8 cellular contexts compared by ENCODE assay signal in genomic region chr16:648786-649589, GRCh38. TPM values are rescaled to one million over a fixed set of nuclear protein-coding genes. Genes with fewer than 3 reads are reported as not detected.
DNase-seq lines count a peak whose midpoint lies in the region; ATAC-seq and TF ChIP-seq lines count a peak whose summit lies in the region.

Gene WDR90, plus strand, starts transcription at chr16:649365. Its CDS starts 52 bp downstream, at chr16:649417.

- H3K9me3 ChIP-seq in heart left ventricle (no peaks in the 10 kb centered on the region), transverse colon (no peaks in the 10 kb centered on the region)

- H3K27me3 ChIP-seq in heart left ventricle (no peaks in the 10 kb centered on the region), transverse colon (no peaks in the 10 kb centered on the region)

- H3K27ac ChIP-seq in adipose tissue (ENCODE audit: low read depth, low read length) (no peak within 1 kb of the TSS), heart left ventricle (peak within 1 kb of the TSS; percentile 76 to 97 (median 88)), transverse colon (peak within 1 kb of the TSS; percentile 93 to 96 (median 95))

- TF ChIP-seq CTCF in GM13976 (IDR thresholded peaks at IDR 0.05; ENCODE audit: borderline replicate concordance, control extremely low read depth, extremely low read depth, insufficient read depth, missing control alignments), result no peak
- TF ChIP-seq CTCF in heart left ventricle (IDR thresholded peaks at IDR 0.05), result no peak
- TF ChIP-seq CTCF in transverse colon (IDR thresholded peaks at IDR 0.05), result no peak

- H3K36me3 ChIP-seq in heart left ventricle, result peaks cover 0 to 7% (median 0%) of the 10 kb centered on the region in 9 donors
- H3K36me3 ChIP-seq in transverse colon, result no peaks in the 10 kb centered on the region

- intact Hi-C loops in heart left ventricle (cut with DNase I), result loop anchor here in 2 of 10 donors (10.0 kb wide), 1 partner anchor 64 kb away; no protein-coding TSS in a partner anchor
- intact Hi-C loops in transverse colon (cut with DNase I; ENCODE audit: low total_unique reads), result no loop called here

- H3K4me3 ChIP-seq in heart left ventricle (peak within 1 kb of the TSS; percentile 61 to 94 (median 74)), transverse colon (peak within 1 kb of the TSS; percentile 52 to 86 (median 71))

- WGBS in adipose tissue, 3 donors, result 1 to 2% (median 2%) methylated on average over 58 to 90 of the region's 90 CpGs
- WGBS in heart left ventricle, 4 donors, result 1 to 3% (median 2%) methylated on average over 42 to 90 of the region's 90 CpGs
- WGBS in transverse colon (ENCODE audit: low coverage in 1 of 2), 2 donors, result 0 to 1% methylated on average over 7 to 43 of the region's 90 CpGs

- no peak for TF ChIP-seq POLR2A in heart left ventricle (IDR thresholded peaks at IDR 0.05)
- peak; percentile 73 for TF ChIP-seq POLR2A in transverse colon (IDR thresholded peaks at IDR 0.05)

- TF ChIP-seq EP300 in transverse colon (IDR thresholded peaks at IDR 0.05; ENCODE audit: low read depth), result no peak

- DNase-seq in GM13976 (ENCODE audit: low spot score) (peak; percentile 99), NCI-H146 (lab: John Stamatoyannopoulos, UW) (peak; percentile 94), T-helper 1 cell (peak; percentile 85 to 94 (median 91)), heart left ventricle (peak; percentile 94 to 97 (median 96)), pons (ENCODE audit: low spot score) (peak; percentile 87), transverse colon (peak; percentile 96)

- peak; percentile 80 for ATAC-seq in HG02870 (IDR thresholded peaks at IDR 0.05; ENCODE audit: unreplicated experiment)
- ATAC-seq in heart left ventricle, result peak; percentile 71 to 88 (median 85)

- in situ Hi-C loops in GM13976 (cut with MboI; ENCODE audit: low sequenced_read_pairs, unreplicated experiment), result no loop called here
- in situ Hi-C loops in transverse colon (cut with MboI; ENCODE audit: low pct_ligation_motif_present in 1 of 4, low pct_unique_long_range_greater_than_20kb in 1 of 4, low sequenced_read_pairs in 3 of 4), result no loop called here

- peaks cover 3 to 66% (median 40%) of the 10 kb centered on the region in 12 donors for H3K4me1 ChIP-seq in heart left ventricle
- H3K4me1 ChIP-seq in transverse colon, result peaks cover 36 to 60% (median 60%) of the 10 kb centered on the region in 4 donors

RNA-seq across cellular contexts. Expression of gene WDR90, which starts in this region (rescaled TPM):
- polyA plus RNA-seq in adipose tissue (10 to 100 TPM; 12.1 to 14.8 (median 13.7) TPM), heart left ventricle (10 to 100 TPM in 1 of 2 donors, 1 to 10 TPM in 1; 5.1 to 10.9 TPM)
- total RNA-seq in heart left ventricle (10 to 100 TPM in 2 of 9 donors, 1 to 10 TPM in 7; 3.7 to 17.4 (median 8.6) TPM), transverse colon (100 to 1,000 TPM in 2 of 4 donors, 10 to 100 TPM in 2; 23.0 to 166 (median 90.2) TPM)
